Comparison of ENCODE assay signal across 9 cellular contexts in the genomic region with DNA sequence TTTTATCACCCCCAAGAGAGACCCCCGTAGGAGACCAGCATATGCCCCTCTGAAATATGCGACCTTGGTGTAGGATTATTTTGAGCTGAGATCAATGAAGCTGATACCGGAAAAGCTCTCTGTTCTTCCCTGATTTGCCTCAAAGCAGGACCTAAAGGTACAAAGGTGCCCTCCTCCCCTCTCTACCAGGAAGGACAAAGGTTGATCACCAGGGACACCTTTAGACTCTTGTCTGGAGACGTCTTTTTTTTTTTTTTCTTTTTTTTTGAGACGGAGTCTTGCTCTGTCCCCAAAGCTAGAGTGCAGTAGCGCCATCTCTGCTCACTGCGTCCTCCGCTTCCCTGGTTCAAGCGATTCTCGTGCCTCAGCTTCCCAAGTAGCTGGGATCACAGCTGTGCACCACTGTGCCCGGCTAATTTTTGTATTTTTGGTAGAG. TPM values are rescaled to one million over a fixed set of nuclear protein-coding genes. Genes with fewer than 3 reads are reported as not detected.
A peak's percentile ranks its signal among the peaks of the same experiment; 100 is the strongest.
DNase-seq lines count a peak whose midpoint lies in the region; ATAC-seq and TF ChIP-seq lines count a peak whose summit lies in the region.
"Had no signal": no experiment of that assay in that cellular context is flagged by ENCODE, and none has a peak within 500 bp of the region (broad histone marks: within the 10 kb centered on the region; RNA-seq: fewer than 3 reads in every experiment).

No MANE protein-coding gene starts in this region.

- H3K27ac ChIP-seq in angular gyrus (ENCODE audit: low read depth, low read length): peak overlapping the region; percentile 96
- no peak overlapping the region for H3K27ac ChIP-seq in mesenchymal stem cell (ENCODE audit: low read length, poor library complexity, severe bottlenecking)
- peak overlapping the region; percentile 84 to 89 for H3K27ac ChIP-seq in tibial artery

- peak overlapping the region; percentile 53 for H2AK5ac ChIP-seq in mesenchymal stem cell (ENCODE audit: low read length, severe bottlenecking)

- H3K9me3 ChIP-seq in mesenchymal stem cell (ENCODE audit: control insufficient read depth, low read length) (no peaks in the 10 kb centered on the region), tibial artery (no peaks in the 10 kb centered on the region)
- H3K9me3 ChIP-seq: ascending aorta had no signal

- TF ChIP-seq CTCF in tibial artery (IDR thresholded peaks at IDR 0.05): no peak

- peak overlapping the region; percentile 77 to 93 for H3K4me3 Mint-ChIP-seq in activated T-cell treated with anti-CD3 and anti-CD28 coated beads, Interleukin-2, amount 50 U/mL, for 72 hours

- H3K79me1 ChIP-seq in mesenchymal stem cell (replicated peaks; ENCODE audit: low read length, poor library complexity, severe bottlenecking): no peaks in the 10 kb centered on the region

- H3K27ac Mint-ChIP-seq in activated T-cell treated with anti-CD3 and anti-CD28 coated beads, Interleukin-2, amount 50 U/mL, for 72 hours: peak overlapping the region; percentile 94

- no peak overlapping the region for H4K8ac ChIP-seq in mesenchymal stem cell (ENCODE audit: low read length)

- H3K36me3 ChIP-seq in mesenchymal stem cell (ENCODE audit: control insufficient read depth in 1 of 2, insufficient read depth in 2 of 2, low read depth in 1 of 2, low read length in 2 of 2) (no peaks in the 10 kb centered on the region), tibial artery (no peaks in the 10 kb centered on the region)
- H3K36me3 ChIP-seq: ascending aorta had no signal

- H3K4me1 ChIP-seq in mesenchymal stem cell (ENCODE audit: control insufficient read depth, insufficient read depth, low read depth, low read length): peaks cover 6% of the 10 kb centered on the region
- H3K4me1 ChIP-seq in tibial artery: peaks cover 0 to 19% (median 9%) of the 10 kb centered on the region in 4 donors

- H3K23ac ChIP-seq in mesenchymal stem cell (ENCODE audit: low read length in 2 of 2): no peak overlapping the region

- WGBS in mesenchymal stem cell: 91% methylated on average over 11 of the region's 11 CpGs

- no peak overlapping the region for H2BK120ac ChIP-seq in mesenchymal stem cell (ENCODE audit: low read depth, low read length)

- no peak overlapping the region for H3K14ac ChIP-seq in mesenchymal stem cell (ENCODE audit: low read length in 2 of 2)

- no peak for ATAC-seq in activated T-cell treated with anti-CD3 and anti-CD28 coated beads, Interleukin-2, amount 50 U/mL, for 72 hours (replicated peaks in 1 of 2)
- no peak for ATAC-seq in HG03457 (IDR thresholded peaks at IDR 0.05; ENCODE audit: unreplicated experiment)
- no peak for ATAC-seq in HG02938 (IDR thresholded peaks at IDR 0.05; ENCODE audit: unreplicated experiment)
- ATAC-seq in HG03175 (IDR thresholded peaks at IDR 0.05; ENCODE audit: unreplicated experiment): no peak

- H4K91ac ChIP-seq in mesenchymal stem cell (ENCODE audit: low read length): no peak overlapping the region

- peak overlapping the region in 1 of 2 experiments; percentile 88 for H3K4me3 ChIP-seq in mesenchymal stem cell (ENCODE audit: insufficient read depth in 1 of 2, low read depth in 1 of 2, low read length in 2 of 2)
- H3K4me3 ChIP-seq in tibial artery: peak overlapping the region; percentile 57 to 70

- H3K4me2 ChIP-seq in mesenchymal stem cell (ENCODE audit: low read length, poor library complexity, severe bottlenecking): no peak overlapping the region

- intact Hi-C loops in tibial artery (cut with DNase I; ENCODE audit: low total_unique reads): loop anchor here (5.0 kb wide), 1 partner anchor 48 kb away; a partner anchor contains a TSS

- H3K27me3 Mint-ChIP-seq in activated T-cell treated with anti-CD3 and anti-CD28 coated beads, Interleukin-2, amount 50 U/mL, for 72 hours (ENCODE audit: low read depth): no peaks in the 10 kb centered on the region

- DNase-seq in activated T-cell treated with anti-CD3 and anti-CD28 coated beads, Interleukin-2, amount 50 U/mL, for 72 hours: no peak
- DNase-seq in activated T-cell treated with anti-CD3 and anti-CD28 coated beads, Interleukin-2, amount 50 U/mL, for 48 hours: no peak
- no peak for DNase-seq in mesenchymal stem cell
- no peak for DNase-seq in tibial artery

- peak overlapping the region; percentile 98 for H3K9ac ChIP-seq in mesenchymal stem cell (ENCODE audit: low read length)

- peaks cover 0 to 2% of the 10 kb centered on the region in 2 donors for H3K9me3 Mint-ChIP-seq in activated T-cell treated with anti-CD3 and anti-CD28 coated beads, Interleukin-2, amount 50 U/mL, for 72 hours

- peak overlapping the region in 1 of 2 experiments; percentile 54 for H2BK12ac ChIP-seq in mesenchymal stem cell (ENCODE audit: low read length in 2 of 2)

- no peaks in the 10 kb centered on the region for H3K27me3 ChIP-seq in mesenchymal stem cell (ENCODE audit: control insufficient read depth in 1 of 2, insufficient read depth in 1 of 2, low read length in 2 of 2)
- H3K27me3 ChIP-seq in tibial artery: no peaks in the 10 kb centered on the region
- H3K27me3 ChIP-seq: ascending aorta had no signal

- no peaks in the 10 kb centered on the region for H3K36me3 Mint-ChIP-seq in activated T-cell treated with anti-CD3 and anti-CD28 coated beads, Interleukin-2, amount 50 U/mL, for 72 hours (ENCODE audit: insufficient read depth in 2 of 2)

- peak overlapping the region in 1 of 2 experiments; percentile 33 for H3K18ac ChIP-seq in mesenchymal stem cell (ENCODE audit: low read depth in 1 of 2, low read length in 2 of 2)

- no peak overlapping the region for H3K4ac ChIP-seq in mesenchymal stem cell (ENCODE audit: low read depth in 1 of 2, low read length in 2 of 2)

- peaks cover 40% of the 10 kb centered on the region for H3K4me1 Mint-ChIP-seq in activated T-cell treated with anti-CD3 and anti-CD28 coated beads, Interleukin-2, amount 50 U/mL, for 72 hours (ENCODE audit: low read depth)

- H2BK5ac ChIP-seq in mesenchymal stem cell (ENCODE audit: low read depth, low read length, poor library complexity, severe bottlenecking): no peak overlapping the region

- no peak overlapping the region for H2AFZ ChIP-seq in mesenchymal stem cell (ENCODE audit: low read depth, low read length)

- H2BK15ac ChIP-seq in mesenchymal stem cell (ENCODE audit: low read depth, poor library complexity, severe bottlenecking): no peak overlapping the region

RNA-seq across cellular contexts. Expression of a gene that starts 0.8 kb away (rescaled TPM):
- total RNA-seq in activated T-cell treated with anti-CD3 and anti-CD28 coated beads, Interleukin-2, amount 50 U/mL, for 72 hours: 1 to 10 TPM; 1.1 to 3.4 TPM
- polyA plus RNA-seq in mesenchymal stem cell (2013, experiment 1 of 2): 0.87 TPM
- 0.90 TPM for polyA plus RNA-seq in mesenchymal stem cell (2013, experiment 2 of 2)
- total RNA-seq: ascending aorta had no signal

RNA-seq across cellular contexts. Expression of a gene that starts 26.3 kb away (rescaled TPM):
- total RNA-seq in activated T-cell treated with anti-CD3 and anti-CD28 coated beads, Interleukin-2, amount 50 U/mL, for 72 hours: 10 to 100 TPM; 13.6 to 14.1 TPM
- 104 TPM for polyA plus RNA-seq in mesenchymal stem cell (2013, experiment 1 of 2)
- polyA plus RNA-seq in mesenchymal stem cell (2013, experiment 2 of 2): 105 TPM

RNA-seq across cellular contexts. Expression of a gene that starts 32.8 kb away (rescaled TPM):
- total RNA-seq in activated T-cell treated with anti-CD3 and anti-CD28 coated beads, Interleukin-2, amount 50 U/mL, for 72 hours: 10 to 100 TPM in 1 of 2 donors, 1 to 10 TPM in 1; 9.5 to 11.8 TPM
- 37.2 TPM for polyA plus RNA-seq in mesenchymal stem cell (2013, experiment 1 of 2)
- 35.0 TPM for polyA plus RNA-seq in mesenchymal stem cell (2013, experiment 2 of 2)

RNA-seq across cellular contexts. Expression of a gene that starts 45.9 kb away (rescaled TPM):
- total RNA-seq in activated T-cell treated with anti-CD3 and anti-CD28 coated beads, Interleukin-2, amount 50 U/mL, for 72 hours: 100 to 1,000 TPM; 102 to 144 TPM
- polyA plus RNA-seq in mesenchymal stem cell (2013, experiment 1 of 2): 65.6 TPM
- polyA plus RNA-seq in mesenchymal stem cell (2013, experiment 2 of 2): 65.2 TPM
